Comparison of ENCODE assay signal across 8 cellular contexts in the genomic region with DNA sequence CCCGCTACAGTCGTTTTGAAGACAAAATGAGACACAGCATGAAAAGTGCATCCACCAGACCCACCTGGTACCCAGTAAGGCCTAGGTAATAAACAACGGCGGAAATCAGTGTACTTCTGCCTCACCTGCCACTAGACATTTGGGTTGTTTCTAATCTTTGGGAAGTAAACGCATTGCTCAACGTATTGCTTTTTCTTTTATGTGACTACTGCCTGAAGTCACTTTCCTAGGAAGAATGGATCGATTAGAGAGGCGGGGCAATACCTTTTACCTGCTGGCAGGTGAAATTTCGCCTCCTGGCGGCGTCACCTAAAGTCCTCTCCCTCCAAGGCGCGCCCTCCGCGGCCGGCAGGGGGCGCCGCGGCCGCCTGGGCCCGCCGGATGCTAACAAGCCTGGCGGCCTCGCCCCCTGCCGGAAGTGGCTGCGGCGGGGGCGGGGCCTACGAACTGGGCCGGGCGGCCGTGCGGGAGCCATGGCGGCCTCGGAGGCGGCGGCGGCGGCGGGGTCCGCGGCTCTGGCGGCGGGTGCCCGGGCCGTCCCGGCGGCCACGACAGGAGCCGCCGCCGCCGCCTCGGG. TPM values are rescaled to one million over a fixed set of nuclear protein-coding genes. Genes with fewer than 3 reads are reported as not detected.
DNase-seq lines count a peak whose midpoint lies in the region; ATAC-seq, FAIRE-seq and TF ChIP-seq lines count a peak whose summit lies in the region.

A gene with protein sequence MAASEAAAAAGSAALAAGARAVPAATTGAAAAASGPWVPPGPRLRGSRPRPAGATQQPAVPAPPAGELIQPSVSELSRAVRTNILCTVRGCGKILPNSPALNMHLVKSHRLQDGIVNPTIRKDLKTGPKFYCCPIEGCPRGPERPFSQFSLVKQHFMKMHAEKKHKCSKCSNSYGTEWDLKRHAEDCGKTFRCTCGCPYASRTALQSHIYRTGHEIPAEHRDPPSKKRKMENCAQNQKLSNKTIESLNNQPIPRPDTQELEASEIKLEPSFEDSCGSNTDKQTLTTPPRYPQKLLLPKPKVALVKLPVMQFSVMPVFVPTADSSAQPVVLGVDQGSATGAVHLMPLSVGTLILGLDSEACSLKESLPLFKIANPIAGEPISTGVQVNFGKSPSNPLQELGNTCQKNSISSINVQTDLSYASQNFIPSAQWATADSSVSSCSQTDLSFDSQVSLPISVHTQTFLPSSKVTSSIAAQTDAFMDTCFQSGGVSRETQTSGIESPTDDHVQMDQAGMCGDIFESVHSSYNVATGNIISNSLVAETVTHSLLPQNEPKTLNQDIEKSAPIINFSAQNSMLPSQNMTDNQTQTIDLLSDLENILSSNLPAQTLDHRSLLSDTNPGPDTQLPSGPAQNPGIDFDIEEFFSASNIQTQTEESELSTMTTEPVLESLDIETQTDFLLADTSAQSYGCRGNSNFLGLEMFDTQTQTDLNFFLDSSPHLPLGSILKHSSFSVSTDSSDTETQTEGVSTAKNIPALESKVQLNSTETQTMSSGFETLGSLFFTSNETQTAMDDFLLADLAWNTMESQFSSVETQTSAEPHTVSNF (plus strand): TSS at position 445 of the 577 bp plus-strand sequence. CDS start 29 bp downstream, at position 474.

- TF ChIP-seq POLR2A in right lobe of liver (IDR thresholded peaks at IDR 0.05) = no peak

- DNase-seq in BE2C = peak; percentile 91
- DNase-seq in GM19239 (ENCODE audit: insufficient read length, low spot score) = peak; percentile 99
- peak; percentile 89 for DNase-seq in NCI-H748 (lab: John Stamatoyannopoulos, UW; ENCODE audit: unreplicated experiment)
- peak; percentile 83 to 84 for DNase-seq in activated CD4-positive, alpha-beta T cell treated with anti-CD3 and anti-CD28 coated beads, Interleukin-2, amount 50 U/mL, for 48 hours
- peak; percentile 59 to 88 (median 72) for DNase-seq in dorsolateral prefrontal cortex
- DNase-seq in right lobe of liver = peak; percentile 89 to 90 (median 90)
- DNase-seq in stimulated activated CD4-positive, alpha-beta T cell treated with anti-CD3 and anti-CD28 coated beads, Interleukin-4, amount 100 ng/mL, for 24 hours = peak; percentile 85

- peak; percentile 4 for FAIRE-seq in GM19239 (lab: Jason Lieb, UNC)

- intact Hi-C loops in dorsolateral prefrontal cortex (cut with DNase I) (loop anchor here (2.0 to 10.0 kb wide), 8 partner anchors 29 to 699 kb away; a partner anchor contains a TSS), right lobe of liver (cut with DNase I) (loop anchor here in 1 of 2 donors (10.0 kb wide), 1 partner anchor 159 kb away; no protein-coding TSS in a partner anchor)

- H3K27ac ChIP-seq in dorsolateral prefrontal cortex = peak within 1 kb of the TSS in 52 of 59 donors; percentile 15 to 88 (median 72)
- H3K27ac ChIP-seq in right lobe of liver = peak within 1 kb of the TSS in 2 of 3 donors; percentile 20 to 70

- H3K27me3 ChIP-seq in BE2C (no peaks in the 10 kb centered on the region), dorsolateral prefrontal cortex (no peaks in the 10 kb centered on the region), right lobe of liver (no peaks in the 10 kb centered on the region)

- peaks cover 4% of the 10 kb centered on the region; the same call in 1 of the 2 replicates for H3K36me3 ChIP-seq in BE2C
- peaks cover 0 to 3% (median 0%) of the 10 kb centered on the region in 4 donors for H3K36me3 ChIP-seq in right lobe of liver

- peak; percentile 93 for TF ChIP-seq CTCF in BE2C (IDR thresholded peaks at IDR 0.05; ENCODE audit: low read depth, low read length)
- peak; percentile 66 to 99 (median 94) for TF ChIP-seq CTCF in dorsolateral prefrontal cortex (IDR thresholded peaks at IDR 0.05 in 54 of 56, conservative IDR thresholded peaks at IDR 0.05 in 2 of 56; ENCODE audit: low read depth in 1 of 56, partially characterized antibody in 56 of 56)
- TF ChIP-seq CTCF in right lobe of liver (IDR thresholded peaks at IDR 0.05) = peak; percentile 94 to 100 (median 98)

- ATAC-seq in HG03460 (IDR thresholded peaks at IDR 0.05; ENCODE audit: unreplicated experiment) (peak; percentile 93), right lobe of liver (peak; percentile 99 to 100 (median 100))

- H3K4me3 ChIP-seq in BE2C (ENCODE audit: low read depth, low read length) (peak within 1 kb of the TSS; percentile 82), dorsolateral prefrontal cortex (peak within 1 kb of the TSS; percentile 61 to 97 (median 80)), right lobe of liver (peak within 1 kb of the TSS; percentile 67 to 86 (median 75))

- 14% methylated on average over 14 of the region's 54 CpGs for WGBS in right lobe of liver (ENCODE audit: insufficient coverage, low coverage, low lambda C conversion rate, missing lambda C conversion rate)

- H3K4me1 ChIP-seq in BE2C (no peaks in the 10 kb centered on the region; the same call in 1 of the 2 replicates), right lobe of liver (peaks cover 0 to 14% (median 6%) of the 10 kb centered on the region in 4 donors)

- H3K9me3 ChIP-seq in BE2C (no peaks in the 10 kb centered on the region; the same call in 1 of the 2 replicates), right lobe of liver (no peaks in the 10 kb centered on the region)

RNA-seq across cellular contexts. Expression of the gene that starts here (rescaled TPM):
- polyA plus RNA-seq in BE2C (2012; ENCODE audit: insufficient read depth, insufficient read length, low read depth) = 27.6 TPM
- 10 to 100 TPM; 38.2 to 76.8 (median 57.2) TPM for total RNA-seq in dorsolateral prefrontal cortex
- 10 to 100 TPM; 12.8 to 15.5 (median 14.6) TPM for total RNA-seq in right lobe of liver

Comparison
In these comparisons a context has a peak if more than half of its experiments do, and no peak if none do; other contexts are left out.
1. Peak in every context shown above with its lines: DNase-seq, ATAC-seq, H3K4me3 ChIP-seq and H3K27ac ChIP-seq.